In genomic region chr4:183354213-183354612, GRCh38 we compare ENCODE assay signal across 25 cellular contexts. TPM values are rescaled to one million over a fixed set of nuclear protein-coding genes. Genes with fewer than 3 reads are reported as not detected.
A peak's percentile ranks its signal among the peaks of the same experiment; 100 is the strongest.
DNase-seq lines count a peak whose midpoint lies in the region; FAIRE-seq and TF ChIP-seq lines count a peak whose summit lies in the region.
"Had no signal": no experiment of that assay in that cellular context is flagged by ENCODE, and none has a peak within 500 bp of the region (broad histone marks: within the 10 kb centered on the region; RNA-seq: fewer than 3 reads in every experiment).

No MANE protein-coding gene starts in this region.

- peak; percentile 10 for DNase-seq in DMS53 (lab: John Stamatoyannopoulos, UW)
- DNase-seq in DMS53 treated with DMSO at 0.1 percent for 48 hours (lab: John Stamatoyannopoulos, UW; ENCODE audit: unreplicated experiment) = no peak
- peak; percentile 67 for DNase-seq in NCI-H345 (lab: John Stamatoyannopoulos, UW)
- DNase-seq in bronchial epithelial cell (ENCODE audit: low read depth) = peak; percentile 83
- peak; percentile 14 for DNase-seq in mesenteric fat pad (ENCODE audit: low spot score)
- DNase-seq in DMS 273 treated with DMSO at 0.1 percent for 48 hours (lab: John Stamatoyannopoulos, UW) = no peak
- DNase-seq in stimulated activated naive CD4-positive, alpha-beta T cell treated with Interleukin-2 at 50 U/mL for 16 hours (lab: John Stamatoyannopoulos, UW) = no peak
- no peak for DNase-seq in ureter (ENCODE audit: low spot score)
- DNase-seq: activated CD4-positive, alpha-beta T cell treated with anti-CD3 and anti-CD28 coated beads for 48 hours; activated CD8-positive, alpha-beta memory T cell treated with anti-CD3 and anti-CD28 coated beads, Interleukin-2, amount 50 U/mL, for 48 hours; activated effector memory CD4-positive, alpha-beta T cell treated with anti-CD3 and anti-CD28 coated beads, Interleukin-2, amount 50 U/mL, for 16 hours; brain microvascular endothelial cell; COR-L47; cortex of kidney; foreskin melanocyte; GDM1; hypothalamus; NCI-H2081 treated with DMSO at 0.1 percent for 48 hours; psoas muscle; spleen had no signal

- H3K36me3 ChIP-seq in bronchial epithelial cell (ENCODE audit: control insufficient read depth, insufficient read depth, low read length) = no peaks in the 10 kb centered on the region
- H3K36me3 ChIP-seq: brain microvascular endothelial cell, neural progenitor cell, spleen had no signal

- no peak for FAIRE-seq in bronchial epithelial cell (lab: Jason Lieb, UNC)
- FAIRE-seq: H54, TTC549, urothelium cell line had no signal

- H3K4me3 ChIP-seq in bronchial epithelial cell (ENCODE audit: low read depth, low read length) = no peak overlapping the region
- H3K4me3 ChIP-seq: neural progenitor cell, psoas muscle, spleen had no signal

- no peak for TF ChIP-seq CTCF in bronchial epithelial cell (IDR thresholded peaks at IDR 0.05; ENCODE audit: insufficient read depth, low read length, severe bottlenecking)

- H3K27me3 ChIP-seq in bronchial epithelial cell (ENCODE audit: control insufficient read depth, insufficient read depth, low read length) = no peaks in the 10 kb centered on the region
- H3K27me3 ChIP-seq: brain microvascular endothelial cell, neural progenitor cell had no signal

RNA-seq across cellular contexts. Expression of gene CLDN24, which starts 32.0 kb away (rescaled TPM):
- total RNA-seq in bronchial epithelial cell (not detected in 2 replicates), mesenteric fat pad (not detected), ureter (not detected)
- total RNA-seq: psoas muscle, Right ventricle myocardium inferior, spleen had no signal

RNA-seq across cellular contexts. Expression of gene CLDN22, which starts 34.1 kb away (rescaled TPM):
- total RNA-seq in bronchial epithelial cell (not detected in 2 replicates), mesenteric fat pad (not detected), ureter (not detected)
- total RNA-seq: psoas muscle, Right ventricle myocardium inferior, spleen had no signal

Comparison
In these comparisons a context has a peak if more than half of its experiments do, and no peak if none do; other contexts are left out.
1. DNase-seq: peak in DMS53 (single experiment), NCI-H345 (single experiment), bronchial epithelial cell (single experiment) and mesenteric fat pad (single experiment); none in DMS53 treated with DMSO at 0.1 percent for 48 hours (single experiment), DMS 273 treated with DMSO at 0.1 percent for 48 hours (single experiment), stimulated activated naive CD4-positive, alpha-beta T cell treated with Interleukin-2 at 50 U/mL for 16 hours (single experiment) and ureter (single experiment).